ENCODE assay signal across 2 cellular contexts in the genomic region with DNA sequence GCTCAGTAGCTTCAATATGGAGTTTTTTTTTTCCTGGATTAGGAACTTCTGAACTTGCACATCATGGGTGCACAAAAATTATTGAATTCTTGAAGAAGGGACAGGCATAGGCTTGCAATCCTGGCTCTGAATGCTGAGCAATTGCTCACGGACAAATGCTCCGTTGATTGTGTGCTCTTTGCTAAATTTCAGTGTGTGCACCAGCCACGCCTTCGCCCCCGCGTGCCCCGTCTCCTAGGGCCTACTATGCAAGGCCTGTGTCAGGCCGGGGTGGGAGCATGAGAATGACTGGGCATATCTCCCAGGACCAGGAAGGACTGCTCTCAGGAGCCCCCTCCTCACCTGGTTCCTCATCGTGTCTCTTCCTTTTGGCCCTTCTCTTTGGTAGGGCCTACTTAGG.
TF ChIP-seq lines count a peak whose summit lies in the region.

No MANE protein-coding gene starts in this region.

TF ChIP-seq in SK-N-SH, 30 proteins besides CTCF, POLR2A, EP300 and RAD21 (continued from another document):
- TF ChIP-seq, protein P1, sequence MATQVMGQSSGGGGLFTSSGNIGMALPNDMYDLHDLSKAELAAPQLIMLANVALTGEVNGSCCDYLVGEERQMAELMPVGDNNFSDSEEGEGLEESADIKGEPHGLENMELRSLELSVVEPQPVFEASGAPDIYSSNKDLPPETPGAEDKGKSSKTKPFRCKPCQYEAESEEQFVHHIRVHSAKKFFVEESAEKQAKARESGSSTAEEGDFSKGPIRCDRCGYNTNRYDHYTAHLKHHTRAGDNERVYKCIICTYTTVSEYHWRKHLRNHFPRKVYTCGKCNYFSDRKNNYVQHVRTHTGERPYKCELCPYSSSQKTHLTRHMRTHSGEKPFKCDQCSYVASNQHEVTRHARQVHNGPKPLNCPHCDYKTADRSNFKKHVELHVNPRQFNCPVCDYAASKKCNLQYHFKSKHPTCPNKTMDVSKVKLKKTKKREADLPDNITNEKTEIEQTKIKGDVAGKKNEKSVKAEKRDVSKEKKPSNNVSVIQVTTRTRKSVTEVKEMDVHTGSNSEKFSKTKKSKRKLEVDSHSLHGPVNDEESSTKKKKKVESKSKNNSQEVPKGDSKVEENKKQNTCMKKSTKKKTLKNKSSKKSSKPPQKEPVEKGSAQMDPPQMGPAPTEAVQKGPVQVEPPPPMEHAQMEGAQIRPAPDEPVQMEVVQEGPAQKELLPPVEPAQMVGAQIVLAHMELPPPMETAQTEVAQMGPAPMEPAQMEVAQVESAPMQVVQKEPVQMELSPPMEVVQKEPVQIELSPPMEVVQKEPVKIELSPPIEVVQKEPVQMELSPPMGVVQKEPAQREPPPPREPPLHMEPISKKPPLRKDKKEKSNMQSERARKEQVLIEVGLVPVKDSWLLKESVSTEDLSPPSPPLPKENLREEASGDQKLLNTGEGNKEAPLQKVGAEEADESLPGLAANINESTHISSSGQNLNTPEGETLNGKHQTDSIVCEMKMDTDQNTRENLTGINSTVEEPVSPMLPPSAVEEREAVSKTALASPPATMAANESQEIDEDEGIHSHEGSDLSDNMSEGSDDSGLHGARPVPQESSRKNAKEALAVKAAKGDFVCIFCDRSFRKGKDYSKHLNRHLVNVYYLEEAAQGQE (IDR thresholded peaks at IDR 0.05; ENCODE audit: low read depth, low read length) = no peak
- TF ChIP-seq FOXM1 (IDR thresholded peaks at IDR 0.05; ENCODE audit: low read depth) (no peak), MXI1 (IDR thresholded peaks at IDR 0.05; ENCODE audit: low read depth, low read length) (no peak), TAF1 (IDR thresholded peaks at IDR 0.05; ENCODE audit: borderline replicate concordance, low read depth, low read length) (no peak), ELF1 (IDR thresholded peaks at IDR 0.05) (no peak), FOSL2 (IDR thresholded peaks at IDR 0.05; ENCODE audit: borderline replicate concordance, low read depth) (no peak), RFX5 (IDR thresholded peaks at IDR 0.05; ENCODE audit: low read length) (no peak), RCOR1 (IDR thresholded peaks at IDR 0.05; ENCODE audit: low read length) (no peak), SMC3 (IDR thresholded peaks at IDR 0.05; ENCODE audit: low read depth, low read length) (no peak)
- TF ChIP-seq, protein P2, sequence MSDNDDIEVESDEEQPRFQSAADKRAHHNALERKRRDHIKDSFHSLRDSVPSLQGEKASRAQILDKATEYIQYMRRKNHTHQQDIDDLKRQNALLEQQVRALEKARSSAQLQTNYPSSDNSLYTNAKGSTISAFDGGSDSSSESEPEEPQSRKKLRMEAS (IDR thresholded peaks at IDR 0.05; ENCODE audit: low read depth) = no peak
- TF ChIP-seq, protein P3, sequence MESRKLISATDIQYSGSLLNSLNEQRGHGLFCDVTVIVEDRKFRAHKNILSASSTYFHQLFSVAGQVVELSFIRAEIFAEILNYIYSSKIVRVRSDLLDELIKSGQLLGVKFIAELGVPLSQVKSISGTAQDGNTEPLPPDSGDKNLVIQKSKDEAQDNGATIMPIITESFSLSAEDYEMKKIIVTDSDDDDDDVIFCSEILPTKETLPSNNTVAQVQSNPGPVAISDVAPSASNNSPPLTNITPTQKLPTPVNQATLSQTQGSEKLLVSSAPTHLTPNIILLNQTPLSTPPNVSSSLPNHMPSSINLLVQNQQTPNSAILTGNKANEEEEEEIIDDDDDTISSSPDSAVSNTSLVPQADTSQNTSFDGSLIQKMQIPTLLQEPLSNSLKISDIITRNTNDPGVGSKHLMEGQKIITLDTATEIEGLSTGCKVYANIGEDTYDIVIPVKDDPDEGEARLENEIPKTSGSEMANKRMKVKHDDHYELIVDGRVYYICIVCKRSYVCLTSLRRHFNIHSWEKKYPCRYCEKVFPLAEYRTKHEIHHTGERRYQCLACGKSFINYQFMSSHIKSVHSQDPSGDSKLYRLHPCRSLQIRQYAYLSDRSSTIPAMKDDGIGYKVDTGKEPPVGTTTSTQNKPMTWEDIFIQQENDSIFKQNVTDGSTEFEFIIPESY (IDR thresholded peaks at IDR 0.05; ENCODE audit: borderline replicate concordance, low read depth) = no peak
- TF ChIP-seq, protein P4, sequence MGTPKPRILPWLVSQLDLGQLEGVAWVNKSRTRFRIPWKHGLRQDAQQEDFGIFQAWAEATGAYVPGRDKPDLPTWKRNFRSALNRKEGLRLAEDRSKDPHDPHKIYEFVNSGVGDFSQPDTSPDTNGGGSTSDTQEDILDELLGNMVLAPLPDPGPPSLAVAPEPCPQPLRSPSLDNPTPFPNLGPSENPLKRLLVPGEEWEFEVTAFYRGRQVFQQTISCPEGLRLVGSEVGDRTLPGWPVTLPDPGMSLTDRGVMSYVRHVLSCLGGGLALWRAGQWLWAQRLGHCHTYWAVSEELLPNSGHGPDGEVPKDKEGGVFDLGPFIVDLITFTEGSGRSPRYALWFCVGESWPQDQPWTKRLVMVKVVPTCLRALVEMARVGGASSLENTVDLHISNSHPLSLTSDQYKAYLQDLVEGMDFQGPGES (IDR thresholded peaks at IDR 0.05; ENCODE audit: low read depth, low read length) = no peak
- TF ChIP-seq, protein P5, sequence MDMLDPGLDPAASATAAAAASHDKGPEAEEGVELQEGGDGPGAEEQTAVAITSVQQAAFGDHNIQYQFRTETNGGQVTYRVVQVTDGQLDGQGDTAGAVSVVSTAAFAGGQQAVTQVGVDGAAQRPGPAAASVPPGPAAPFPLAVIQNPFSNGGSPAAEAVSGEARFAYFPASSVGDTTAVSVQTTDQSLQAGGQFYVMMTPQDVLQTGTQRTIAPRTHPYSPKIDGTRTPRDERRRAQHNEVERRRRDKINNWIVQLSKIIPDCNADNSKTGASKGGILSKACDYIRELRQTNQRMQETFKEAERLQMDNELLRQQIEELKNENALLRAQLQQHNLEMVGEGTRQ (IDR thresholded peaks at IDR 0.05; ENCODE audit: borderline replicate concordance, low read depth, low read length) = no peak

TF ChIP-seq in SK-N-SH treated with all-trans-retinoic acid at 6 μM for 48 hours, 23 proteins besides CTCF, POLR2A, EP300 and RAD21 (continued from another document):
- TF ChIP-seq, protein P6, sequence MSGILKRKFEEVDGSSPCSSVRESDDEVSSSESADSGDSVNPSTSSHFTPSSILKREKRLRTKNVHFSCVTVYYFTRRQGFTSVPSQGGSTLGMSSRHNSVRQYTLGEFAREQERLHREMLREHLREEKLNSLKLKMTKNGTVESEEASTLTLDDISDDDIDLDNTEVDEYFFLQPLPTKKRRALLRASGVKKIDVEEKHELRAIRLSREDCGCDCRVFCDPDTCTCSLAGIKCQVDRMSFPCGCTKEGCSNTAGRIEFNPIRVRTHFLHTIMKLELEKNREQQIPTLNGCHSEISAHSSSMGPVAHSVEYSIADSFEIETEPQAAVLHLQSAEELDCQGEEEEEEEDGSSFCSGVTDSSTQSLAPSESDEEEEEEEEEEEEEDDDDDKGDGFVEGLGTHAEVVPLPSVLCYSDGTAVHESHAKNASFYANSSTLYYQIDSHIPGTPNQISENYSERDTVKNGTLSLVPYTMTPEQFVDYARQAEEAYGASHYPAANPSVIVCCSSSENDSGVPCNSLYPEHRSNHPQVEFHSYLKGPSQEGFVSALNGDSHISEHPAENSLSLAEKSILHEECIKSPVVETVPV (CRISPR knock-in tag; IDR thresholded peaks at IDR 0.05) = no peak
- TF ChIP-seq CSDC2 (CRISPR knock-in tag; IDR thresholded peaks at IDR 0.05) = no peak
- no peak for TF ChIP-seq ZNF70 (CRISPR knock-in tag; IDR thresholded peaks at IDR 0.05)
- TF ChIP-seq ZC3H10 (CRISPR knock-in tag; IDR thresholded peaks at IDR 0.05) = no peak
- no peak for TF ChIP-seq OSR1 (CRISPR knock-in tag; IDR thresholded peaks at IDR 0.05)
- TF ChIP-seq, protein P7, sequence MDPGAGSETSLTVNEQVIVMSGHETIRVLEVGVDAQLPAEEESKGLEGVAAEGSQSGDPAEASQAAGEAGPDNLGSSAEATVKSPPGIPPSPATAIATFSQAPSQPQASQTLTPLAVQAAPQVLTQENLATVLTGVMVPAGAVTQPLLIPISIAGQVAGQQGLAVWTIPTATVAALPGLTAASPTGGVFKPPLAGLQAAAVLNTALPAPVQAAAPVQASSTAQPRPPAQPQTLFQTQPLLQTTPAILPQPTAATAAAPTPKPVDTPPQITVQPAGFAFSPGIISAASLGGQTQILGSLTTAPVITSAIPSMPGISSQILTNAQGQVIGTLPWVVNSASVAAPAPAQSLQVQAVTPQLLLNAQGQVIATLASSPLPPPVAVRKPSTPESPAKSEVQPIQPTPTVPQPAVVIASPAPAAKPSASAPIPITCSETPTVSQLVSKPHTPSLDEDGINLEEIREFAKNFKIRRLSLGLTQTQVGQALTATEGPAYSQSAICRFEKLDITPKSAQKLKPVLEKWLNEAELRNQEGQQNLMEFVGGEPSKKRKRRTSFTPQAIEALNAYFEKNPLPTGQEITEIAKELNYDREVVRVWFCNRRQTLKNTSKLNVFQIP (CRISPR knock-in tag; IDR thresholded peaks at IDR 0.05; ENCODE audit: borderline replicate concordance, low read depth) = no peak
- TF ChIP-seq RARB (CRISPR knock-in tag; IDR thresholded peaks at IDR 0.05) = no peak
- TF ChIP-seq, protein P8, sequence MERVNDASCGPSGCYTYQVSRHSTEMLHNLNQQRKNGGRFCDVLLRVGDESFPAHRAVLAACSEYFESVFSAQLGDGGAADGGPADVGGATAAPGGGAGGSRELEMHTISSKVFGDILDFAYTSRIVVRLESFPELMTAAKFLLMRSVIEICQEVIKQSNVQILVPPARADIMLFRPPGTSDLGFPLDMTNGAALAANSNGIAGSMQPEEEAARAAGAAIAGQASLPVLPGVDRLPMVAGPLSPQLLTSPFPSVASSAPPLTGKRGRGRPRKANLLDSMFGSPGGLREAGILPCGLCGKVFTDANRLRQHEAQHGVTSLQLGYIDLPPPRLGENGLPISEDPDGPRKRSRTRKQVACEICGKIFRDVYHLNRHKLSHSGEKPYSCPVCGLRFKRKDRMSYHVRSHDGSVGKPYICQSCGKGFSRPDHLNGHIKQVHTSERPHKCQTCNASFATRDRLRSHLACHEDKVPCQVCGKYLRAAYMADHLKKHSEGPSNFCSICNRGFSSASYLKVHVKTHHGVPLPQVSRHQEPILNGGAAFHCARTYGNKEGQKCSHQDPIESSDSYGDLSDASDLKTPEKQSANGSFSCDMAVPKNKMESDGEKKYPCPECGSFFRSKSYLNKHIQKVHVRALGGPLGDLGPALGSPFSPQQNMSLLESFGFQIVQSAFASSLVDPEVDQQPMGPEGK (CRISPR knock-in tag; IDR thresholded peaks at IDR 0.05; ENCODE audit: borderline replicate concordance) = no peak
- TF ChIP-seq ESRRG (CRISPR knock-in tag; IDR thresholded peaks at IDR 0.05) = no peak
- no peak for TF ChIP-seq PPARA (CRISPR knock-in tag; IDR thresholded peaks at IDR 0.05; ENCODE audit: borderline replicate concordance)
- no peak for TF ChIP-seq TOX (CRISPR knock-in tag; IDR thresholded peaks at IDR 0.05; ENCODE audit: borderline replicate concordance)
- no peak for TF ChIP-seq ARNTL (CRISPR knock-in tag; IDR thresholded peaks at IDR 0.05; ENCODE audit: borderline replicate concordance, low read depth)
